33 cellular contexts compared by ENCODE assay signal in genomic region chr11:4979021-4979420, GRCh38. TPM values are rescaled to one million over a fixed set of nuclear protein-coding genes. Genes with fewer than 3 reads are reported as not detected.
"Had no signal": no experiment of that assay in that cellular context is flagged by ENCODE, and none has a peak within 500 bp of the region (broad histone marks: within the 10 kb centered on the region; RNA-seq: fewer than 3 reads in every experiment).

No MANE protein-coding gene starts in this region.

- ATAC-seq: esophagus mucosa; heart right ventricle; left colon; left ventricle myocardium superior; lower lobe of right lung; naive thymus-derived CD8-positive, alpha-beta T cell; psoas muscle; right cardiac atrium; stimulated activated memory B cell treated with anti-CD40 and anti-IgM and Interleukin-4, amounts not matched to agents 10 μg/mL and 1 μg/mL and 100 μg/mL, for 72 hours; stimulated activated naive CD8-positive, alpha-beta T cell treated with anti-CD3 and anti-CD28 coated beads, Interleukin-15, Interleukin-2, amounts not matched to agents 100 U/mL and 50 U/mL, for 24 hours had no signal

- H3K27me3 ChIP-seq: colonic mucosa, heart right ventricle, ovary, sigmoid colon, spleen, testis, tibial artery had no signal

- DNase-seq: colonic mucosa; effector CD8-positive, alpha-beta T cell; endodermal cell; foreskin melanocyte; glutamatergic neuron; heart right ventricle; hippocampal formation; islet precursor cell; kidney glomerular epithelial cell; left colon; left ventricle myocardium superior; lower lobe of right lung; naive thymus-derived CD8-positive, alpha-beta T cell; nephron progenitor cell; occipital lobe; ovary; posterior cingulate gyrus; psoas muscle; right cardiac atrium; sigmoid colon; spleen; stimulated activated CD4-positive, alpha-beta T cell treated with anti-CD3 and anti-CD28 coated beads, Interleukin-4, amount 100 ng/mL, for 4 hours; stimulated activated naive CD8-positive, alpha-beta T cell treated with anti-CD3 and anti-CD28 coated beads, Interleukin-15, Interleukin-2, amounts not matched to agents 100 U/mL and 50 U/mL, for 24 hours; testis; tibial artery had no signal

- H3K4me1 ChIP-seq: colonic mucosa, heart right ventricle, lower lobe of right lung, psoas muscle, sigmoid colon, spleen, testis, tibial artery had no signal

- H3K27ac ChIP-seq: colonic mucosa, epithelial cell of prostate, heart right ventricle, lower lobe of right lung, ovary, psoas muscle, sigmoid colon, skin epidermis, spleen, testis, tibial artery had no signal

RNA-seq across cellular contexts. Expression of gene OR51L1, which starts 15.6 kb away (rescaled TPM):
- total RNA-seq: colonic mucosa; endodermal cell; esophagus mucosa; heart right ventricle; left colon; left ventricle myocardium superior; lower lobe of right lung; mesenteric fat pad; myocyte; naive thymus-derived CD8-positive, alpha-beta T cell; occipital lobe; ovary; psoas muscle; renal cortical epithelial cell; right cardiac atrium; sigmoid colon; spleen; testis; urinary bladder had no signal
- polyA plus RNA-seq: heart right ventricle; naive thymus-derived CD8-positive, alpha-beta T cell; ovary; psoas muscle; right cardiac atrium; sigmoid colon; spleen; urinary bladder had no signal

RNA-seq across cellular contexts. Expression of gene OR51A2, which starts 23.5 kb away (rescaled TPM):
- total RNA-seq: colonic mucosa; endodermal cell; esophagus mucosa; heart right ventricle; left colon; left ventricle myocardium superior; lower lobe of right lung; mesenteric fat pad; myocyte; naive thymus-derived CD8-positive, alpha-beta T cell; occipital lobe; ovary; psoas muscle; renal cortical epithelial cell; right cardiac atrium; sigmoid colon; spleen; testis; urinary bladder had no signal
- polyA plus RNA-seq: heart right ventricle; naive thymus-derived CD8-positive, alpha-beta T cell; ovary; psoas muscle; right cardiac atrium; sigmoid colon; spleen; urinary bladder had no signal

RNA-seq across cellular contexts. Expression of gene OR51A4, which starts 31.6 kb away (rescaled TPM):
- total RNA-seq: colonic mucosa; endodermal cell; esophagus mucosa; heart right ventricle; left colon; left ventricle myocardium superior; lower lobe of right lung; mesenteric fat pad; myocyte; naive thymus-derived CD8-positive, alpha-beta T cell; occipital lobe; ovary; psoas muscle; renal cortical epithelial cell; right cardiac atrium; sigmoid colon; spleen; testis; urinary bladder had no signal
- polyA plus RNA-seq: heart right ventricle; naive thymus-derived CD8-positive, alpha-beta T cell; ovary; psoas muscle; right cardiac atrium; sigmoid colon; spleen; urinary bladder had no signal

RNA-seq across cellular contexts. Expression of gene OR51G1, which starts 54.9 kb away (rescaled TPM):
- total RNA-seq: colonic mucosa; endodermal cell; esophagus mucosa; heart right ventricle; left colon; left ventricle myocardium superior; lower lobe of right lung; mesenteric fat pad; myocyte; naive thymus-derived CD8-positive, alpha-beta T cell; occipital lobe; ovary; psoas muscle; renal cortical epithelial cell; right cardiac atrium; sigmoid colon; spleen; testis; urinary bladder had no signal
- polyA plus RNA-seq: heart right ventricle; naive thymus-derived CD8-positive, alpha-beta T cell; ovary; psoas muscle; right cardiac atrium; sigmoid colon; spleen; urinary bladder had no signal

RNA-seq across cellular contexts. Expression of gene OR51G2, which starts 59.9 kb away (rescaled TPM):
- total RNA-seq: colonic mucosa; endodermal cell; esophagus mucosa; heart right ventricle; left colon; left ventricle myocardium superior; lower lobe of right lung; mesenteric fat pad; myocyte; naive thymus-derived CD8-positive, alpha-beta T cell; occipital lobe; ovary; psoas muscle; renal cortical epithelial cell; right cardiac atrium; sigmoid colon; spleen; testis; urinary bladder had no signal
- polyA plus RNA-seq: heart right ventricle; naive thymus-derived CD8-positive, alpha-beta T cell; ovary; psoas muscle; right cardiac atrium; sigmoid colon; spleen; urinary bladder had no signal
